15 cellular contexts compared by ENCODE assay signal in the genomic region with DNA sequence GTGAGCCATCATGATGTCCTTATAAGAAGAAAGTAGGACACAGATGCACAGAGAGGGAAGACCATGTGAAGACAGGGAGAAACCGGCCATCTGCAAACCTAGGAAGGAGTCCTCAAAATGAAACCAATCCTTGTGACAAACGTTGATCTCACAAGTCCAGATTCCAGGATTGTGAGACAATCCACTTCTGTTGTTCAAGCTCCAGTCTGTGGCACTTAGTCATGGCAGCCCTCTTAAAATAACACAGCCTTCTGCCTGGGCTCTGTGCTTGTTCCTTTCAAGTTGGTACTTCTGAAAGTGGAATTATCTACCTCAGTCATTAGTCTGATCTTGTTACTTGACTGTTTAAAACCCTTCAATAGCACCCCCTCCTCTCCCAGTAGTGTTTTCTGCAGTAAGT.
DNase-seq lines count a peak whose midpoint lies in the region; ATAC-seq and TF ChIP-seq lines count a peak whose summit lies in the region.
"Had no signal": no experiment of that assay in that cellular context is flagged by ENCODE, and none has a peak within 500 bp of the region (broad histone marks: within the 10 kb centered on the region; RNA-seq: fewer than 3 reads in every experiment).

No MANE protein-coding gene starts in this region.

- H3K9me3 ChIP-seq in PC-3 (ENCODE audit: low read length) (no peaks in the 10 kb centered on the region), osteoblast (ENCODE audit: low read depth, low read length) (no peaks in the 10 kb centered on the region)
- no peaks in the 10 kb centered on the region for H3K9me3 ChIP-seq in naive thymus-derived CD4-positive, alpha-beta T cell (ENCODE audit: control insufficient read depth in 2 of 3, low read length in 3 of 3)
- H3K9me3 ChIP-seq: ovary had no signal

- no peaks in the 10 kb centered on the region for H4K20me1 ChIP-seq in PC-3 (ENCODE audit: low read length)
- H4K20me1 ChIP-seq in osteoblast (ENCODE audit: insufficient read depth, low read length) = no peaks in the 10 kb centered on the region

- POLR2A ChIA-PET in PC-3 (lab: Charles Lee; ENCODE audit: unreplicated experiment) = no interaction called here
- POLR2A ChIA-PET in naive thymus-derived CD4-positive, alpha-beta T cell (lab: Charles Lee) = no interaction called here

- DNase-seq in Daoy (ENCODE audit: low read depth) = peak; percentile 90
- peak; percentile 63 for DNase-seq in PC-3
- peak; percentile 22 for DNase-seq in osteoblast (ENCODE audit: insufficient read length, low spot score, missing footprints)
- no peak for DNase-seq in nucleus accumbens (lab: John Stamatoyannopoulos, UW)
- no peak for DNase-seq in mesothelial cell of epicardium (ENCODE audit: low spot score in 2 of 2, unreplicated experiment in 2 of 2)
- DNase-seq in NCI-H187 treated with DMSO at 0.1 percent for 48 hours (lab: John Stamatoyannopoulos, UW) = no peak
- no peak for DNase-seq in naive thymus-derived CD4-positive, alpha-beta T cell
- DNase-seq: activated CD4-positive, alpha-beta T cell treated with anti-CD3 and anti-CD28 coated beads, Interleukin-2, amount 10 ng/mL, durations not matched to agents 24 days and 14 days; NCI-H1105; NCI-H774; ovary; stimulated activated naive CD4-positive, alpha-beta T cell had no signal

- H3K9me3 Mint-ChIP-seq in mesothelial cell of epicardium = no peaks in the 10 kb centered on the region
- H3K9me3 Mint-ChIP-seq in naive thymus-derived CD4-positive, alpha-beta T cell = no peaks in the 10 kb centered on the region
- H3K9me3 Mint-ChIP-seq: activated T-helper 17 cell treated with anti-CD3 and anti-CD28 coated beads, Interleukin-2, amount 50 U/mL, for 72 hours; central memory CD8-positive, alpha-beta T cell had no signal

- H3K79me2 ChIP-seq in PC-3 (ENCODE audit: low read length) (no peaks in the 10 kb centered on the region), osteoblast (ENCODE audit: insufficient read depth, low read length) (peaks cover 11% of the 10 kb centered on the region)

- no peak overlapping the region for H3K9ac ChIP-seq in PC-3 (ENCODE audit: low read length)

- peaks cover 26% of the 10 kb centered on the region for H3K4me1 Mint-ChIP-seq in mesothelial cell of epicardium
- peaks cover 8 to 26% (median 17%) of the 10 kb centered on the region in 7 donors for H3K4me1 Mint-ChIP-seq in naive thymus-derived CD4-positive, alpha-beta T cell
- H3K4me1 Mint-ChIP-seq: activated T-helper 17 cell treated with anti-CD3 and anti-CD28 coated beads, Interleukin-2, amount 50 U/mL, for 72 hours had no signal

- BruUV-seq in PC-3 (replicated peaks; lab: Mats Ljungman, UMichigan) = no TSS peak

- no peak overlapping the region for H3K4me3 ChIP-seq in PC-3 (ENCODE audit: low read length)
- no peak overlapping the region for H3K4me3 ChIP-seq in osteoblast (ENCODE audit: insufficient read depth, low read length)
- no peak overlapping the region for H3K4me3 ChIP-seq in naive thymus-derived CD4-positive, alpha-beta T cell (ENCODE audit: low read length)
- H3K4me3 ChIP-seq: ovary had no signal

- no peaks in the 10 kb centered on the region for H3K27me3 Mint-ChIP-seq in mesothelial cell of epicardium (ENCODE audit: low read depth)
- H3K27me3 Mint-ChIP-seq in naive thymus-derived CD4-positive, alpha-beta T cell = peaks cover 0 to 6% (median 0%) of the 10 kb centered on the region in 5 donors
- H3K27me3 Mint-ChIP-seq: activated T-helper 17 cell treated with anti-CD3 and anti-CD28 coated beads, Interleukin-2, amount 50 U/mL, for 72 hours; central memory CD8-positive, alpha-beta T cell had no signal

- CTCF ChIA-PET in PC-3 (lab: Charles Lee) = interaction anchor here (0.7 kb wide), 1 partner anchor 10 kb away, joined by 3 read pairs; no protein-coding TSS in a partner anchor
- CTCF ChIA-PET in naive thymus-derived CD4-positive, alpha-beta T cell (lab: Charles Lee) = interaction anchor here (1.0 kb wide), 1 partner anchor 11 kb away, joined by 3 read pairs; no protein-coding TSS in a partner anchor

- H3K27me3 ChIP-seq in PC-3 (ENCODE audit: low read length) = no peaks in the 10 kb centered on the region
- H3K27me3 ChIP-seq in osteoblast (ENCODE audit: insufficient read depth, low read length) = no peaks in the 10 kb centered on the region
- H3K27me3 ChIP-seq in naive thymus-derived CD4-positive, alpha-beta T cell (ENCODE audit: control insufficient read depth in 2 of 2, insufficient read depth in 2 of 2, low read length in 2 of 2) = no peaks in the 10 kb centered on the region
- H3K27me3 ChIP-seq: ovary had no signal

- H3K4me2 ChIP-seq in PC-3 (ENCODE audit: low read length) (peak overlapping the region; percentile 0; the same call in 1 of the 2 replicates), osteoblast (ENCODE audit: insufficient read depth, low read length) (peak overlapping the region; percentile 47)

- H3K27ac Mint-ChIP-seq in mesothelial cell of epicardium = no peak overlapping the region
- no peak overlapping the region for H3K27ac Mint-ChIP-seq in naive thymus-derived CD4-positive, alpha-beta T cell
- H3K27ac Mint-ChIP-seq: activated CD4-positive, alpha-beta T cell treated with anti-CD3 and anti-CD28 coated beads, Interleukin-2, amount 10 ng/mL, durations not matched to agents 24 days and 14 days; activated T-helper 17 cell treated with anti-CD3 and anti-CD28 coated beads, Interleukin-2, amount 50 U/mL, for 72 hours had no signal

- H3K9me2 ChIP-seq in PC-3 (replicated peaks; ENCODE audit: low read length) = no peaks in the 10 kb centered on the region

- ATAC-seq in PC-3 (no peak), esophagus mucosa (peak; percentile 38)
- ATAC-seq in naive thymus-derived CD4-positive, alpha-beta T cell = no peak
- ATAC-seq: activated T-helper 17 cell treated with anti-CD3 and anti-CD28 coated beads, Interleukin-2, amount 50 U/mL, for 72 hours had no signal

- peaks cover 15% of the 10 kb centered on the region for H3F3A ChIP-seq in PC-3 (ENCODE audit: low read length, unreplicated experiment)

- peaks cover 34% of the 10 kb centered on the region for H3K4me1 ChIP-seq in PC-3 (ENCODE audit: insufficient read depth, low read length)
- peaks cover 86% of the 10 kb centered on the region for H3K4me1 ChIP-seq in osteoblast (ENCODE audit: insufficient read depth, low read length)
- no peaks in the 10 kb centered on the region for H3K4me1 ChIP-seq in naive thymus-derived CD4-positive, alpha-beta T cell (ENCODE audit: control insufficient read depth in 2 of 2, insufficient read depth in 2 of 2, low read length in 2 of 2)

- no peak for TF ChIP-seq CTCF in PC-3 (conservative IDR thresholded peaks at IDR 0.05; ENCODE audit: low read depth, low read length)
- TF ChIP-seq CTCF in osteoblast (IDR thresholded peaks at IDR 0.05; ENCODE audit: extremely low read depth, low read depth, low read length) = no peak
- TF ChIP-seq CTCF in mesothelial cell of epicardium (IDR thresholded peaks at IDR 0.05; ENCODE audit: unreplicated experiment) = no peak

- no peak overlapping the region for H3K4me3 Mint-ChIP-seq in mesothelial cell of epicardium
- H3K4me3 Mint-ChIP-seq in naive thymus-derived CD4-positive, alpha-beta T cell = no peak overlapping the region
- H3K4me3 Mint-ChIP-seq: activated CD4-positive, alpha-beta T cell treated with anti-CD3 and anti-CD28 coated beads, Interleukin-2, amount 10 ng/mL, durations not matched to agents 24 days and 14 days; activated T-helper 17 cell treated with anti-CD3 and anti-CD28 coated beads, Interleukin-2, amount 50 U/mL, for 72 hours; central memory CD8-positive, alpha-beta T cell had no signal

- H2AFZ ChIP-seq in PC-3 (ENCODE audit: low read length) (peak overlapping the region; percentile 16; the same call in 1 of the 2 replicates), osteoblast (ENCODE audit: low read length) (peak overlapping the region; percentile 11)

- intact Hi-C loops in PC-3 (cut with micrococcal nuclease) = no loop called here
- intact Hi-C loops in naive thymus-derived CD4-positive, alpha-beta T cell (cut with micrococcal nuclease) = no loop called here

- H3K36me3 ChIP-seq in PC-3 (ENCODE audit: low read depth, low read length) (no peaks in the 10 kb centered on the region), osteoblast (ENCODE audit: insufficient read depth, low read length) (no peaks in the 10 kb centered on the region)
- H3K36me3 ChIP-seq in naive thymus-derived CD4-positive, alpha-beta T cell (ENCODE audit: control insufficient read depth in 2 of 3, insufficient read depth in 3 of 3, low read length in 3 of 3) = no peaks in the 10 kb centered on the region
- H3K36me3 ChIP-seq: ovary had no signal

- H3K27ac ChIP-seq in PC-3 (ENCODE audit: low read length) = peak overlapping the region; percentile 93
- peak overlapping the region; percentile 98 for H3K27ac ChIP-seq in osteoblast (ENCODE audit: low read depth, low read length)
- no peak overlapping the region for H3K27ac ChIP-seq in naive thymus-derived CD4-positive, alpha-beta T cell (ENCODE audit: low read depth, low read length)
- H3K27ac ChIP-seq: ovary had no signal

- no peaks in the 10 kb centered on the region for H3K36me3 Mint-ChIP-seq in mesothelial cell of epicardium
- peaks cover 0 to 12% (median 4%) of the 10 kb centered on the region in 5 donors for H3K36me3 Mint-ChIP-seq in naive thymus-derived CD4-positive, alpha-beta T cell

Comparison
In these comparisons a context has a peak if more than half of its experiments do, and no peak if none do; other contexts are left out.
1. DNase-seq: peak in Daoy (single experiment), PC-3 (single experiment) and osteoblast (single experiment); none in nucleus accumbens (0 of 56), mesothelial cell of epicardium (0 of 2), NCI-H187 treated with DMSO at 0.1 percent for 48 hours (single experiment) and naive thymus-derived CD4-positive, alpha-beta T cell (0 of 9).